ENCODE assay signal across 17 cellular contexts in the genomic region with DNA sequence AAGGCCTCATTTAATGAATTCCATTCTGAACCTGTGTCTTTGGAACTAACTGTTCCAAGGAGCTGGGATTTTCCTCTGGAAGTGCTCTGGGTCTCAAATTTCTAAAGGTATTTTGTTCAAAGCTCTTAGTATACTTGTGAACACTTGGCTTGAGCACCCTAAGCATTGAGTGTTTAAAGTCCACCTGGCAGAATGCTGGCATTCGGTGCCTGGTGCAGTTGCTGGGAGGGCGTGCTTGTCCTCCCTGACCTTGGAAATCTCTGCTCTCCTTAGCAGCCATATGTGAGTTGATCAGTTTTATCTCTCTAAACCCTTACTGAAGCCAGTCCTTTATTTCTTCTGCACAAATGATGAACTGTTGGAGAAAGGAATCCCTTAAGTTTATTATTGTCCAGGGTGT. TPM values are rescaled to one million over a fixed set of nuclear protein-coding genes. Genes with fewer than 3 reads are reported as not detected.
A peak's percentile ranks its signal among the peaks of the same experiment; 100 is the strongest.
DNase-seq lines count a peak whose midpoint lies in the region; ATAC-seq and TF ChIP-seq lines count a peak whose summit lies in the region.
"Had no signal": no experiment of that assay in that cellular context is flagged by ENCODE, and none has a peak within 500 bp of the region (broad histone marks: within the 10 kb centered on the region; RNA-seq: fewer than 3 reads in every experiment).

No MANE protein-coding gene starts in this region.

- H4K20me1 ChIP-seq in PC-3 (ENCODE audit: low read length) (peaks cover 15% of the 10 kb centered on the region; the same call in 1 of the 2 replicates), PC-9 (ENCODE audit: insufficient read depth) (no peaks in the 10 kb centered on the region; the same call in 1 of the 2 replicates)

- H3K27me3 ChIP-seq in PC-3 (ENCODE audit: low read length) (no peaks in the 10 kb centered on the region), esophagus muscularis mucosa (no peaks in the 10 kb centered on the region), stomach (peaks cover 0 to 6% (median 0%) of the 10 kb centered on the region in 3 donors), PC-9 (ENCODE audit: insufficient read depth, low read depth) (no peaks in the 10 kb centered on the region)
- H3K27me3 ChIP-seq: brain microvascular endothelial cell had no signal

- 48% methylated on average over 2 of the region's 2 CpGs for WGBS in esophagus muscularis mucosa
- WGBS in stomach, 5 donors, result 37 to 47% (median 41%) methylated on average over 2 of the region's 2 CpGs

- TF ChIP-seq POLR2A in esophagus muscularis mucosa (IDR thresholded peaks at IDR 0.05; ENCODE audit: low read depth) (no peak), stomach (IDR thresholded peaks at IDR 0.05) (no peak)

- TF ChIP-seq CTCF in PC-3 (conservative IDR thresholded peaks at IDR 0.05; ENCODE audit: low read depth, low read length), result no peak
- no peak for TF ChIP-seq CTCF in esophagus muscularis mucosa (IDR thresholded peaks at IDR 0.05)
- no peak for TF ChIP-seq CTCF in mucosa of descending colon (IDR thresholded peaks at IDR 0.05)
- no peak for TF ChIP-seq CTCF in stomach (IDR thresholded peaks at IDR 0.05)
- TF ChIP-seq CTCF in PC-9 (conservative IDR thresholded peaks at IDR 0.05), result no peak

- no peaks in the 10 kb centered on the region for H3K9me3 Mint-ChIP-seq in activated T-cell treated with anti-CD3 and anti-CD28 coated beads, Interleukin-2, amount 50 U/mL, for 4 hours
- H3K9me3 Mint-ChIP-seq: dendritic cell treated with granulocyte-macrophage colony-stimulating factor and Interleukin-4, amounts not matched to agents 40 ng/mL and 50 ng/mL, for 4 days; neural progenitor cell had no signal

- POLR2A ChIA-PET in PC-3 (lab: Charles Lee; ENCODE audit: unreplicated experiment), result no interaction called here
- POLR2A ChIA-PET in PC-9 (lab: Charles Lee; ENCODE audit: unreplicated experiment), result no interaction called here

- peaks cover 56% of the 10 kb centered on the region for H3K79me2 ChIP-seq in PC-3 (ENCODE audit: low read length)
- H3K79me2 ChIP-seq in PC-9 (ENCODE audit: low read depth), result peaks cover 21% of the 10 kb centered on the region

- no peak overlapping the region for H3K4me3 ChIP-seq in PC-3 (ENCODE audit: low read length)
- peak overlapping the region in 1 of 4 donors; percentile 91 for H3K4me3 ChIP-seq in esophagus muscularis mucosa
- H3K4me3 ChIP-seq in mucosa of descending colon, result no peak overlapping the region
- peak overlapping the region in 1 of 4 donors; percentile 85 for H3K4me3 ChIP-seq in stomach
- H3K4me3 ChIP-seq in PC-9, result no peak overlapping the region
- H3K4me3 ChIP-seq: neural progenitor cell had no signal

- no peak overlapping the region for H3K4me3 Mint-ChIP-seq in activated T-cell treated with anti-CD3 and anti-CD28 coated beads, Interleukin-2, amount 50 U/mL, for 4 hours
- H3K4me3 Mint-ChIP-seq: activated naive CD8-positive, alpha-beta T cell; B cell; dendritic cell treated with granulocyte-macrophage colony-stimulating factor and Interleukin-4, amounts not matched to agents 40 ng/mL and 50 ng/mL, for 4 days; neural progenitor cell had no signal

- H3F3A ChIP-seq in PC-3 (ENCODE audit: low read length, unreplicated experiment) (no peaks in the 10 kb centered on the region), PC-9 (ENCODE audit: insufficient read depth, low read depth) (peaks cover 10% of the 10 kb centered on the region; the same call in 1 of the 2 replicates)

- H3K4me1 ChIP-seq in PC-3 (ENCODE audit: insufficient read depth, low read length), result peaks cover 34% of the 10 kb centered on the region
- peaks cover 40 to 64% (median 55%) of the 10 kb centered on the region in 4 donors for H3K4me1 ChIP-seq in esophagus muscularis mucosa
- H3K4me1 ChIP-seq in mucosa of descending colon (ENCODE audit: low read depth), result peaks cover 24% of the 10 kb centered on the region
- H3K4me1 ChIP-seq in stomach, result peaks cover 21 to 57% (median 46%) of the 10 kb centered on the region in 4 donors
- peaks cover 24% of the 10 kb centered on the region for H3K4me1 ChIP-seq in PC-9 (replicated peaks; ENCODE audit: insufficient read depth)
- H3K4me1 ChIP-seq: Caco-2 had no signal

- H3K27ac ChIP-seq in PC-3 (ENCODE audit: low read length) (no peak overlapping the region), esophagus muscularis mucosa (replicated peaks in 1 of 4) (peak overlapping the region in 3 of 4 donors; percentile 88 to 95 (median 94)), stomach (peak overlapping the region in 4 of 5 donors; percentile 91 to 94 (median 92)), PC-9 (no peak overlapping the region)
- H3K27ac ChIP-seq: brain microvascular endothelial cell, neural progenitor cell had no signal

- peaks cover 12% of the 10 kb centered on the region; the same call in 1 of the 2 replicates for H3K36me3 ChIP-seq in PC-3 (ENCODE audit: low read depth, low read length)
- H3K36me3 ChIP-seq in esophagus muscularis mucosa, result peaks cover 12 to 19% (median 17%) of the 10 kb centered on the region in 4 donors
- no peaks in the 10 kb centered on the region for H3K36me3 ChIP-seq in mucosa of descending colon (ENCODE audit: low read depth)
- H3K36me3 ChIP-seq in stomach, result peaks cover 16 to 20% (median 19%) of the 10 kb centered on the region in 4 donors
- 0 out of 2 replicates have a peak, but pooled peaks cover 2% of the 10 kb centered on the region for H3K36me3 ChIP-seq in PC-9 (ENCODE audit: low read depth)
- H3K36me3 ChIP-seq: brain microvascular endothelial cell, neural progenitor cell had no signal

- peak overlapping the region; percentile 83 for H3K4me2 ChIP-seq in PC-3 (ENCODE audit: low read length)
- no peak overlapping the region; the same call in 1 of the 2 replicates for H3K4me2 ChIP-seq in PC-9
- H3K4me2 ChIP-seq: neural progenitor cell had no signal

- no peaks in the 10 kb centered on the region for H3K9me3 ChIP-seq in PC-3 (ENCODE audit: low read length)
- H3K9me3 ChIP-seq in esophagus muscularis mucosa, result no peaks in the 10 kb centered on the region
- no peaks in the 10 kb centered on the region for H3K9me3 ChIP-seq in mucosa of descending colon
- H3K9me3 ChIP-seq in stomach, result no peaks in the 10 kb centered on the region
- no peaks in the 10 kb centered on the region for H3K9me3 ChIP-seq in PC-9 (ENCODE audit: insufficient read depth, low read depth)
- H3K9me3 ChIP-seq: Caco-2 had no signal

- no peak overlapping the region for H3K9ac ChIP-seq in PC-3 (ENCODE audit: low read length)
- H3K9ac ChIP-seq: neural progenitor cell had no signal

- CTCF ChIA-PET in PC-3 (lab: Charles Lee) (interaction anchor here (0.6 kb wide), 1 partner anchor 544 kb away, joined by 3 read pairs; no protein-coding TSS in a partner anchor), PC-9 (lab: Charles Lee) (interaction anchor here (0.6 kb wide), 1 partner anchor 17 kb away, joined by 4 read pairs; no protein-coding TSS in a partner anchor)

- no peak for TF ChIP-seq EP300 in esophagus muscularis mucosa (IDR thresholded peaks at IDR 0.05)
- TF ChIP-seq EP300 in stomach (IDR thresholded peaks at IDR 0.05), result no peak

- ATAC-seq in PC-3, result no peak
- peak; percentile 31 for ATAC-seq in mucosa of descending colon
- no peak for ATAC-seq in activated T-cell treated with anti-CD3 and anti-CD28 coated beads, Interleukin-2, amount 50 U/mL, for 4 hours

- intact Hi-C loops in PC-3 (cut with micrococcal nuclease) (no loop called here), esophagus muscularis mucosa (cut with DNase I) (no loop called here), mucosa of descending colon (cut with DNase I, micrococcal nuclease) (no loop called here), stomach (cut with DNase I; ENCODE audit: low total_unique reads) (no loop called here), PC-9 (cut with micrococcal nuclease; ENCODE audit: unreplicated experiment) (no loop called here)

- peaks cover 69% of the 10 kb centered on the region for H3K27me3 Mint-ChIP-seq in activated T-cell treated with anti-CD3 and anti-CD28 coated beads, Interleukin-2, amount 50 U/mL, for 4 hours (ENCODE audit: low read depth)

- H3K36me3 Mint-ChIP-seq in activated T-cell treated with anti-CD3 and anti-CD28 coated beads, Interleukin-2, amount 50 U/mL, for 4 hours (ENCODE audit: insufficient read depth), result no peaks in the 10 kb centered on the region
- H3K36me3 Mint-ChIP-seq: activated naive CD8-positive, alpha-beta T cell had no signal

- DNase-seq in PC-3, result no peak
- no peak for DNase-seq in esophagus muscularis mucosa (ENCODE audit: extremely low spot score)
- DNase-seq in mucosa of descending colon, result peak in 2 of 3 donors; percentile 45 to 64
- DNase-seq in stomach, result peak; percentile 71
- no peak for DNase-seq in DMS153 (lab: John Stamatoyannopoulos, UW)
- no peak for DNase-seq in activated T-cell treated with anti-CD3 and anti-CD28 coated beads, Interleukin-2, amount 50 U/mL, for 4 hours
- no peak for DNase-seq in PC-9
- DNase-seq: brain microvascular endothelial cell, Caco-2, NCI-H1105 treated with DMSO at 0.1 percent for 48 hours, NCI-H526, SHP77 had no signal

- peaks cover 9% of the 10 kb centered on the region for H3K4me1 Mint-ChIP-seq in activated T-cell treated with anti-CD3 and anti-CD28 coated beads, Interleukin-2, amount 50 U/mL, for 4 hours (ENCODE audit: low read depth)

- BruUV-seq in PC-3 (replicated peaks; lab: Mats Ljungman, UMichigan) (no TSS peak), PC-9 (replicated peaks; lab: Mats Ljungman, UMichigan) (no TSS peak)

- H3K9me2 ChIP-seq in PC-3 (replicated peaks; ENCODE audit: low read length), result no peaks in the 10 kb centered on the region
- H3K9me2 ChIP-seq in PC-9 (ENCODE audit: insufficient read depth), result no peaks in the 10 kb centered on the region

- H2AFZ ChIP-seq in PC-3 (ENCODE audit: low read length) (no peak overlapping the region), PC-9 (no peak overlapping the region)
- H2AFZ ChIP-seq: neural progenitor cell had no signal

RNA-seq across cellular contexts. Expression of gene MTARC2, which starts 3.0 kb away (rescaled TPM):
- total RNA-seq in PC-3 (2014; rRNA removed), result 13.3 and 17.7 TPM in 2 replicates
- total RNA-seq in esophagus muscularis mucosa, result 10 to 100 TPM; 15.6 to 22.9 (median 20.5) TPM
- 10 to 100 TPM; 26.7 to 41.8 (median 35.6) TPM for total RNA-seq in mucosa of descending colon
- total RNA-seq in stomach, result 10 to 100 TPM in 4 of 5 donors, 1 to 10 TPM in 1; 9.9 to 83.4 (median 51.3) TPM
- 10 to 100 TPM in 2 of 3 donors, 1 to 10 TPM in 1; 7.3 to 18.3 (median 11.3) TPM for polyA plus RNA-seq in stomach
- under 1 TPM in 1 of 3 donors, not detected in 2; 0.29 TPM for total RNA-seq in activated T-cell treated with anti-CD3 and anti-CD28 coated beads, Interleukin-2, amount 50 U/mL, for 4 hours
- 23.1 and 32.2 TPM in 2 replicates for total RNA-seq in PC-9 (2021)
- total RNA-seq: activated CD8-positive, alpha-beta memory T cell treated with anti-CD3 and anti-CD28 coated beads for 36 hours had no signal

RNA-seq across cellular contexts. Expression of gene MTARC1, which starts 35.6 kb away (rescaled TPM):
- total RNA-seq in PC-3 (2014; rRNA removed) (48.5 and 50.2 TPM in 2 replicates), esophagus muscularis mucosa (1 to 10 TPM; 4.2 to 6.6 (median 5.1) TPM), mucosa of descending colon (10 to 100 TPM; 22.7 to 47.2 (median 34.7) TPM), stomach (1 to 10 TPM in 4 of 5 donors, under 1 TPM in 1; under 0.01 to 9.9 (median 8.5) TPM), PC-9 (2021) (54.4 and 72.5 TPM in 2 replicates)
- polyA plus RNA-seq in stomach, result 1 to 10 TPM; 5.8 to 6.5 (median 5.9) TPM
- under 1 TPM in 2 of 3 donors, not detected in 1; 0.26 to 0.27 TPM for total RNA-seq in activated T-cell treated with anti-CD3 and anti-CD28 coated beads, Interleukin-2, amount 50 U/mL, for 4 hours
- total RNA-seq: activated CD8-positive, alpha-beta memory T cell treated with anti-CD3 and anti-CD28 coated beads for 36 hours had no signal

Comparison
In these comparisons a context has a peak if more than half of its experiments do, and no peak if none do; other contexts are left out.
1. DNase-seq: peak in mucosa of descending colon (2 of 3) and stomach (single experiment); none in PC-3 (single experiment), esophagus muscularis mucosa (single experiment), DMS153 (single experiment), activated T-cell treated with anti-CD3 and anti-CD28 coated beads, Interleukin-2, amount 50 U/mL, for 4 hours (single experiment) and PC-9 (0 of 2).
2. H3K27ac ChIP-seq: peak in esophagus muscularis mucosa (3 of 4) and stomach (4 of 5); none in PC-3 (single experiment) and PC-9 (single experiment).
3. RNA of gene MTARC2, which starts 3.0 kb away (total RNA-seq): 9.9 to 83.4 TPM in stomach, 26.7 to 41.8 TPM in mucosa of descending colon, 23.1 to 32.2 TPM in PC-9, 15.6 to 22.9 TPM in esophagus muscularis mucosa and 13.3 to 17.7 TPM in PC-3; 0.29 TPM in activated T-cell treated with anti-CD3 and anti-CD28 coated beads, Interleukin-2, amount 50 U/mL, for 4 hours; every median in the first group is over 4 times any median in the second.